ENCODE assay signal across 17 cellular contexts in the genomic region with DNA sequence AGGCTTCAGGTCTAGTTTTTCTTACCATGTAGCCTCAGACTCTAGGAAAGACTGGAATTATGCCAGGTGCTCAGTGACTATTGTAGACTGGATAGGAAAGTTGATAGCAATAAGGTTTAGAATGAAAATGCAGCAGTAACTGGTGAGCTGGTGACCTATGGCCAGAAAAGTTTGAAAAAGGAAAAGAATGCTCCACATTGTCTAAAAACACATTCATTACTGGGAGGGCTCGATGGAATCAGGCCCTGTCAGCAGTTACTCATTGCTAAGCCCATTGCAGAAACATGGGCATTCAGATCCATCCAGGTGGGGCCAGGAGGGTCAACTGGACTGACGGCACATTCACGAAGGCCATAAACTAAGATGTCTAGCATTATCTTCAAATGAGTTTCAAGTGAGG. TPM values are rescaled to one million over a fixed set of nuclear protein-coding genes. Genes with fewer than 3 reads are reported as not detected.
DNase-seq lines count a peak whose midpoint lies in the region; ATAC-seq and TF ChIP-seq lines count a peak whose summit lies in the region.
"Had no signal": no experiment of that assay in that cellular context is flagged by ENCODE, and none has a peak within 500 bp of the region (broad histone marks: within the 10 kb centered on the region; RNA-seq: fewer than 3 reads in every experiment).

No MANE protein-coding gene starts in this region.

- H3K27me3 ChIP-seq in sigmoid colon, result no peaks in the 10 kb centered on the region
- H3K27me3 ChIP-seq: dorsolateral prefrontal cortex had no signal

- POLR2A ChIA-PET in activated CD4-positive, alpha-beta T cell treated with anti-CD3 and anti-CD28 coated beads, Interleukin-2, amount 10 ng/mL, durations not matched to agents 7 days and 5 days (lab: Charles Lee), result interaction anchor here (1.4 kb wide), 1 partner anchor 16 kb away, joined by 4 read pairs; no protein-coding TSS in a partner anchor

- H3K27ac ChIP-seq in sigmoid colon, result peak overlapping the region in 3 of 4 donors; percentile 32 to 98 (median 78)
- H3K27ac ChIP-seq: dorsolateral prefrontal cortex had no signal

- TF ChIP-seq CTCF in sigmoid colon (IDR thresholded peaks at IDR 0.05), result no peak

- H3K9me3 Mint-ChIP-seq in activated CD4-positive, alpha-beta T cell treated with anti-CD3 and anti-CD28 coated beads, Interleukin-2, amount 10 ng/mL, durations not matched to agents 7 days and 5 days, result peaks cover 3% of the 10 kb centered on the region
- H3K9me3 Mint-ChIP-seq: H9 had no signal

- DNase-seq in activated CD4-positive, alpha-beta T cell treated with anti-CD3 and anti-CD28 coated beads, Interleukin-2, amount 10 ng/mL, durations not matched to agents 7 days and 5 days, result no peak
- no peak for DNase-seq in activated CD4-positive, alpha-beta T cell treated with anti-CD3 and anti-CD28 coated beads for 1 hour
- DNase-seq in M059J (ENCODE audit: low read depth), result peak; percentile 46
- DNase-seq in dermis microvascular lymphatic vessel endothelial cell (ENCODE audit: low read depth in 2 of 2), result peak; percentile 57
- no peak for DNase-seq in sigmoid colon
- DNase-seq in NCI-H187 (lab: John Stamatoyannopoulos, UW), result no peak
- DNase-seq in A172 (ENCODE audit: low spot score), result no peak
- DNase-seq: amygdala, dorsolateral prefrontal cortex, H9, mammary epithelial cell, NCI-H2029, NCI-H82, occipital lobe, Right ventricle myocardium superior, T1000 had no signal

- CTCF ChIA-PET in activated CD4-positive, alpha-beta T cell treated with anti-CD3 and anti-CD28 coated beads, Interleukin-2, amount 10 ng/mL, durations not matched to agents 7 days and 5 days (lab: Charles Lee), result interaction anchor here (0.9 to 2.0 kb wide), 3 partner anchors 16 to 75 kb away, joined by 3 to 4 read pairs (median 4); no protein-coding TSS in a partner anchor

- intact Hi-C loops in sigmoid colon (cut with DNase I), result no loop called here

- TF ChIP-seq POLR2A in sigmoid colon (IDR thresholded peaks at IDR 0.05), result no peak

- H3K4me1 ChIP-seq in sigmoid colon, result peaks cover 0 to 82% (median 58%) of the 10 kb centered on the region in 4 donors

- no peaks in the 10 kb centered on the region for H3K9me3 ChIP-seq in sigmoid colon

- peaks cover 67% of the 10 kb centered on the region for H3K36me3 Mint-ChIP-seq in activated CD4-positive, alpha-beta T cell treated with anti-CD3 and anti-CD28 coated beads, Interleukin-2, amount 10 ng/mL, durations not matched to agents 7 days and 5 days (ENCODE audit: low read depth)

- 64 to 83% methylated on average over 3 of the region's 3 CpGs for WGBS in sigmoid colon, 2 donors

- H3K4me1 Mint-ChIP-seq in activated CD4-positive, alpha-beta T cell treated with anti-CD3 and anti-CD28 coated beads, Interleukin-2, amount 10 ng/mL, durations not matched to agents 7 days and 5 days, result peaks cover 79% of the 10 kb centered on the region

- TF ChIP-seq EP300 in sigmoid colon (IDR thresholded peaks at IDR 0.05), result no peak

- peak overlapping the region; percentile 31 for H3K27ac Mint-ChIP-seq in activated CD4-positive, alpha-beta T cell treated with anti-CD3 and anti-CD28 coated beads, Interleukin-2, amount 10 ng/mL, durations not matched to agents 7 days and 5 days
- H3K27ac Mint-ChIP-seq: H9 had no signal

- ATAC-seq in HG02798 (IDR thresholded peaks at IDR 0.05; ENCODE audit: poor library complexity, unreplicated experiment), result no peak

- no peak overlapping the region for H3K4me3 Mint-ChIP-seq in activated CD4-positive, alpha-beta T cell treated with anti-CD3 and anti-CD28 coated beads, Interleukin-2, amount 10 ng/mL, durations not matched to agents 7 days and 5 days
- H3K4me3 Mint-ChIP-seq: H9 had no signal

- H3K27me3 Mint-ChIP-seq in activated CD4-positive, alpha-beta T cell treated with anti-CD3 and anti-CD28 coated beads, Interleukin-2, amount 10 ng/mL, durations not matched to agents 7 days and 5 days, result no peaks in the 10 kb centered on the region

- H3K4me3 ChIP-seq in sigmoid colon, result no peak overlapping the region

- H3K36me3 ChIP-seq in sigmoid colon, result no peaks in the 10 kb centered on the region

RNA-seq across cellular contexts. Expression of a gene that starts 8.7 kb away (rescaled TPM):
- 100 to 1,000 TPM; 437 to 559 TPM for total RNA-seq in activated CD4-positive, alpha-beta T cell treated with anti-CD3 and anti-CD28 coated beads, Interleukin-2, amount 10 ng/mL, durations not matched to agents 7 days and 5 days
- total RNA-seq in M059J (2014; rRNA removed; shearing (Covaris generic)), result 187 and 201 TPM in 2 replicates
- total RNA-seq in dermis microvascular lymphatic vessel endothelial cell (316 and 351 TPM in 2 replicates), sigmoid colon (100 to 1,000 TPM; 602 to 898 (median 756) TPM)
- 10 to 100 TPM; 60.5 to 74.7 (median 67.3) TPM for polyA plus RNA-seq in sigmoid colon
- 137 and 161 TPM in 2 replicates for total RNA-seq in A172 (2014; rRNA removed; shearing (Covaris generic))

Comparison
In these comparisons a context has a peak if more than half of its experiments do, and no peak if none do; other contexts are left out.
1. DNase-seq: peak in M059J (single experiment) and dermis microvascular lymphatic vessel endothelial cell (2 of 2); none in activated CD4-positive, alpha-beta T cell treated with anti-CD3 and anti-CD28 coated beads, Interleukin-2, amount 10 ng/mL, durations not matched to agents 7 days and 5 days (single experiment), activated CD4-positive, alpha-beta T cell treated with anti-CD3 and anti-CD28 coated beads for 1 hour (single experiment), sigmoid colon (single experiment), NCI-H187 (0 of 2) and A172 (single experiment).